ENCODE assay signal across 8 cellular contexts in genomic region chr6:26157838-26158580, GRCh38.
DNase-seq lines count a peak whose midpoint lies in the region; ATAC-seq and TF ChIP-seq lines count a peak whose summit lies in the region.

No MANE protein-coding gene starts in this region.

- H3K27me3 ChIP-seq in ACC112 (ENCODE audit: insufficient read depth, low read length) (no peaks in the 10 kb centered on the region), smooth muscle cell (ENCODE audit: low read depth) (no peaks in the 10 kb centered on the region)

- H3K4me3 ChIP-seq in ACC112 (ENCODE audit: low read depth, low read length) (peak overlapping the region; percentile 82), WI38 (ENCODE audit: low read depth, low read length) (peak overlapping the region; percentile 83), smooth muscle cell (peak overlapping the region; percentile 78)

- H3K4me1 ChIP-seq in ACC112 (ENCODE audit: control insufficient read depth, insufficient read depth, low read length, unreplicated experiment), result peaks cover 12% of the 10 kb centered on the region
- peaks cover 4% of the 10 kb centered on the region for H3K4me1 ChIP-seq in smooth muscle cell (ENCODE audit: low read depth)

- H3K79me2 ChIP-seq in ACC112 (ENCODE audit: control insufficient read depth, insufficient read depth, low read length, unreplicated experiment) (peaks cover 34% of the 10 kb centered on the region), smooth muscle cell (ENCODE audit: low read depth) (peaks cover 16% of the 10 kb centered on the region)

- H3K9me3 Mint-ChIP-seq in immature natural killer cell, result no peaks in the 10 kb centered on the region

- DNase-seq in NCI-H2227 (lab: John Stamatoyannopoulos, UW; ENCODE audit: unreplicated experiment) (peak; percentile 98), caudate nucleus (lab: John Stamatoyannopoulos, UW) (peak in 58 of 61 donors; percentile 19 to 98 (median 76)), immature natural killer cell (peak; percentile 89 to 94 (median 93)), smooth muscle cell (lab: John Stamatoyannopoulos, UW; ENCODE audit: unreplicated experiment) (peak; percentile 34)

- H3K27me3 Mint-ChIP-seq in immature natural killer cell (ENCODE audit: low read depth in 3 of 3), result peaks cover 28 to 41% (median 31%) of the 10 kb centered on the region in 3 donors

- H3K36me3 Mint-ChIP-seq in immature natural killer cell, result no peaks in the 10 kb centered on the region

- no peaks in the 10 kb centered on the region for H3K9me3 ChIP-seq in smooth muscle cell (replicated peaks; ENCODE audit: low read depth)

- H4K20me1 ChIP-seq in smooth muscle cell (ENCODE audit: low read depth), result peaks cover 17% of the 10 kb centered on the region

- H3K4me2 ChIP-seq in smooth muscle cell, result peak overlapping the region; percentile 85

- peak overlapping the region; percentile 94 to 100 (median 97) for H3K4me3 Mint-ChIP-seq in immature natural killer cell

- peak overlapping the region; percentile 92 to 100 (median 96) for H3K27ac Mint-ChIP-seq in immature natural killer cell

- peaks cover 4% of the 10 kb centered on the region for H3F3A ChIP-seq in smooth muscle cell (ENCODE audit: low read depth)

- TF ChIP-seq CTCF in WI38 (IDR thresholded peaks at IDR 0.05; ENCODE audit: low read depth, low read length) (no peak), smooth muscle cell (IDR thresholded peaks at IDR 0.05; ENCODE audit: borderline replicate concordance, insufficient read depth, poor library complexity, severe bottlenecking) (no peak)

- H2AFZ ChIP-seq in ACC112 (ENCODE audit: low read length, unreplicated experiment) (no peak overlapping the region), smooth muscle cell (ENCODE audit: low read depth) (no peak overlapping the region)

- H3K27ac ChIP-seq in ACC112 (ENCODE audit: low read depth, low read length), result peak overlapping the region; percentile 88
- H3K27ac ChIP-seq in caudate nucleus (ENCODE audit: low read depth, low read length), result peak overlapping the region; percentile 90
- H3K27ac ChIP-seq in smooth muscle cell (ENCODE audit: low read depth), result peak overlapping the region; percentile 75

- peaks cover 40 to 53% of the 10 kb centered on the region in 2 donors for H3K4me1 Mint-ChIP-seq in immature natural killer cell

- ATAC-seq in GM18870 (IDR thresholded peaks at IDR 0.05; ENCODE audit: unreplicated experiment) (peak; percentile 72), HG03135 (IDR thresholded peaks at IDR 0.05; ENCODE audit: unreplicated experiment) (peak; percentile 67)

- 0 out of 2 replicates have a peak, but pooled peaks cover 2% of the 10 kb centered on the region for H3K36me3 ChIP-seq in ACC112 (ENCODE audit: insufficient read depth, low read length)
- no peaks in the 10 kb centered on the region for H3K36me3 ChIP-seq in smooth muscle cell (ENCODE audit: low read depth)

- WGBS in smooth muscle cell (ENCODE audit: low lambda C conversion rate), result under 1% methylated on average over 37 of the region's 37 CpGs

- H3K9ac ChIP-seq in smooth muscle cell (ENCODE audit: low read depth), result peak overlapping the region; percentile 37

Comparison
In these comparisons a context has a peak if more than half of its experiments do, and no peak if none do; other contexts are left out.
1. Peak in every context shown above with its lines: DNase-seq, ATAC-seq, H3K4me3 ChIP-seq and H3K27ac ChIP-seq.
2. DNase-seq: peak in every context shown above with its lines; median percentile 98 in NCI-H2227; 93 in immature natural killer cell; 76 in caudate nucleus; 34 in smooth muscle cell.